20 cellular contexts compared by ENCODE assay signal in genomic region chr1:51345300-51345687, GRCh38. TPM values are rescaled to one million over a fixed set of nuclear protein-coding genes. Genes with fewer than 3 reads are reported as not detected.
DNase-seq lines count a peak whose midpoint lies in the region; ATAC-seq, FAIRE-seq and TF ChIP-seq lines count a peak whose summit lies in the region.
"Had no signal": no experiment of that assay in that cellular context is flagged by ENCODE, and none has a peak within 500 bp of the region (broad histone marks: within the 10 kb centered on the region; RNA-seq: fewer than 3 reads in every experiment).

No MANE protein-coding gene starts in this region.

- TF ChIP-seq CTCF in GM12878 (IDR thresholded peaks at IDR 0.05 in 2 of 3, conservative IDR thresholded peaks at IDR 0.05 in 1 of 3; ENCODE audit: control insufficient read depth in 2 of 3, extremely low read depth in 1 of 3, insufficient read depth in 1 of 3, low read depth in 3 of 3, low read length in 3 of 3), result no peak
- no peak for TF ChIP-seq CTCF in kidney (IDR thresholded peaks at IDR 0.05; ENCODE audit: borderline replicate concordance, extremely low read depth, insufficient read depth)
- TF ChIP-seq CTCF in GM20000 (IDR thresholded peaks at IDR 0.05; ENCODE audit: extremely low read depth, missing control alignments), result no peak

- peaks cover 0 to 5% of the 10 kb centered on the region in 2 experiments; a peak in 3 of 4 replicates for H3K27me3 ChIP-seq in GM12878 (replicated peaks in 1 of 2; ENCODE audit: control insufficient read depth in 2 of 2, insufficient read depth in 2 of 2, low read length in 1 of 2)
- H3K27me3 ChIP-seq in skeletal muscle satellite cell (ENCODE audit: control insufficient read depth, insufficient read depth, low read length), result peaks cover 44% of the 10 kb centered on the region

- ATAC-seq in activated CD8-positive, alpha-beta memory T cell treated with anti-CD3 and anti-CD28 coated beads, Interleukin-2, amount 10 ng/mL, durations not matched to agents 7 days and 5 days, result no peak
- ATAC-seq in GM12878, result no peak

- no peak overlapping the region for H2AFZ ChIP-seq in GM12878 (ENCODE audit: control insufficient read depth, low read depth, low read length)

- RAD21 ChIA-PET in GM12878 (lab: Charles Lee; ENCODE audit: unreplicated experiment), result interaction anchor here (1.4 kb wide), 1 partner anchor 190 kb away, joined by 4 read pairs; no protein-coding TSS in a partner anchor

- POLR2A ChIA-PET in GM12878 (lab: Charles Lee), result no interaction called here

- intact Hi-C loops in GM12878 (cut with micrococcal nuclease; ENCODE audit: unreplicated experiment), result loop anchor here (10.0 kb wide), 1 partner anchor 430 kb away; no protein-coding TSS in a partner anchor
- intact Hi-C loops in kidney (cut with DNase I), result no loop called here

- BruUV-seq in GM12878 (replicated peaks; lab: Mats Ljungman, UMichigan), result no TSS peak

- H3K4me1 ChIP-seq in GM12878 (ENCODE audit: control insufficient read depth, insufficient read depth, low read length) (peaks cover 18% of the 10 kb centered on the region), kidney (ENCODE audit: control insufficient read depth in 1 of 2, insufficient read depth in 1 of 2, low read depth in 1 of 2, low read length in 2 of 2) (peaks cover 0 to 2% of the 10 kb centered on the region in 2 donors), skeletal muscle satellite cell (ENCODE audit: control insufficient read depth, insufficient read depth, low read length) (no peaks in the 10 kb centered on the region)

- SMC1A ChIA-PET in GM12878 (lab: Charles Lee; ENCODE audit: uncharacterized antibody, unreplicated experiment), result no interaction called here

- H3K36me3 ChIP-seq in GM12878 (ENCODE audit: control insufficient read depth in 2 of 2, insufficient read depth in 2 of 2, low read length in 1 of 2) (no peaks in the 10 kb centered on the region), kidney (ENCODE audit: control insufficient read depth in 1 of 2, insufficient read depth in 2 of 2, low read length in 2 of 2) (no peaks in the 10 kb centered on the region), skeletal muscle satellite cell (ENCODE audit: insufficient read depth, low read length) (no peaks in the 10 kb centered on the region)
- H3K36me3 ChIP-seq: BLaER1 treated with 17β-estradiol and CSF1 and Interleukin-3, amounts not matched to agents 10 nM and 100 nM; thoracic aorta; WERI-Rb-1 had no signal

- H3K27me3 Mint-ChIP-seq in activated CD8-positive, alpha-beta memory T cell treated with anti-CD3 and anti-CD28 coated beads, Interleukin-2, amount 10 ng/mL, durations not matched to agents 7 days and 5 days, result peaks cover 43% of the 10 kb centered on the region

- CTCF ChIA-PET in activated CD8-positive, alpha-beta memory T cell treated with anti-CD3 and anti-CD28 coated beads, Interleukin-2, amount 10 ng/mL, durations not matched to agents 7 days and 5 days (lab: Charles Lee), result no interaction called here
- CTCF ChIA-PET in GM12878 (lab: Yijun Ruan, JAX), result interaction anchor here (0.6 to 1.9 kb wide), 3 partner anchors 10 to 190 kb away, joined by 3 to 7 read pairs (median 3); no protein-coding TSS in a partner anchor

- 56% methylated on average over 15 of the region's 15 CpGs for WGBS in GM12878 (ENCODE audit: insufficient coverage, insufficient replicate concordance, low lambda C conversion rate, missing lambda C conversion rate)

- H3K9ac ChIP-seq in GM12878 (ENCODE audit: control insufficient read depth, insufficient read depth, low read length) (no peak overlapping the region), kidney (ENCODE audit: low read length in 2 of 2) (no peak overlapping the region), skeletal muscle satellite cell (ENCODE audit: low read depth, low read length) (no peak overlapping the region)
- H3K9ac ChIP-seq: BLaER1 treated with 17β-estradiol and CSF1 and Interleukin-3, amounts not matched to agents 10 nM and 100 nM; KMS-11 had no signal

- peaks cover 2% of the 10 kb centered on the region for H3K4me1 Mint-ChIP-seq in activated CD8-positive, alpha-beta memory T cell treated with anti-CD3 and anti-CD28 coated beads, Interleukin-2, amount 10 ng/mL, durations not matched to agents 7 days and 5 days
- H3K4me1 Mint-ChIP-seq: brain had no signal

- TF ChIP-seq EP300 in GM12878 (IDR thresholded peaks at IDR 0.05; ENCODE audit: borderline replicate concordance in 1 of 2, control insufficient read depth in 1 of 2, low read depth in 2 of 2, low read length in 2 of 2), result no peak

- no peak overlapping the region for H3K4me3 Mint-ChIP-seq in activated CD8-positive, alpha-beta memory T cell treated with anti-CD3 and anti-CD28 coated beads, Interleukin-2, amount 10 ng/mL, durations not matched to agents 7 days and 5 days
- H3K4me3 Mint-ChIP-seq: activated CD8-positive, alpha-beta T cell treated with anti-CD3 and anti-CD28 coated beads for 36 hours; activated naive CD8-positive, alpha-beta T cell treated with anti-CD3 and anti-CD28 coated beads, Interleukin-2, amount 10 ng/mL, durations not matched to agents 7 days and 5 days; brain; T-helper 1 cell treated with Interleukin-12 subunit alpha and Interleukin-12 subunit beta and Interleukin-4 antibody, amounts not matched to agents 30 μg/mL and 1 μg/mL, for 36 hours had no signal

- H3K9me3 ChIP-seq in GM12878 (replicated peaks; ENCODE audit: control insufficient read depth, insufficient read depth, low read length), result no peaks in the 10 kb centered on the region
- H3K9me3 ChIP-seq in kidney (ENCODE audit: control insufficient read depth in 1 of 2, low read length in 2 of 2), result no peaks in the 10 kb centered on the region
- H3K9me3 ChIP-seq in skeletal muscle satellite cell (replicated peaks; ENCODE audit: low read length), result no peaks in the 10 kb centered on the region
- H3K9me3 ChIP-seq: BLaER1 treated with 17β-estradiol and CSF1 and Interleukin-3, amounts not matched to agents 10 nM and 100 nM; thoracic aorta had no signal

- H3K27ac Mint-ChIP-seq in activated CD8-positive, alpha-beta memory T cell treated with anti-CD3 and anti-CD28 coated beads, Interleukin-2, amount 10 ng/mL, durations not matched to agents 7 days and 5 days, result no peak overlapping the region
- H3K27ac Mint-ChIP-seq: activated CD8-positive, alpha-beta T cell treated with anti-CD3 and anti-CD28 coated beads for 36 hours; activated naive CD8-positive, alpha-beta T cell treated with anti-CD3 and anti-CD28 coated beads, Interleukin-2, amount 10 ng/mL, durations not matched to agents 7 days and 5 days; brain; T-helper 1 cell treated with Interleukin-12 subunit alpha and Interleukin-12 subunit beta and Interleukin-4 antibody, amounts not matched to agents 30 μg/mL and 1 μg/mL, for 36 hours had no signal

- H3K4me3 ChIP-seq in GM12878 (no peak overlapping the region), kidney (ENCODE audit: low read length in 2 of 2) (no peak overlapping the region), skeletal muscle satellite cell (ENCODE audit: low read length) (no peak overlapping the region)
- H3K4me3 ChIP-seq: BLaER1 treated with 17β-estradiol and CSF1 and Interleukin-3, amounts not matched to agents 10 nM and 100 nM had no signal

- no peaks in the 10 kb centered on the region for H3K36me3 Mint-ChIP-seq in activated CD8-positive, alpha-beta memory T cell treated with anti-CD3 and anti-CD28 coated beads, Interleukin-2, amount 10 ng/mL, durations not matched to agents 7 days and 5 days
- H3K36me3 Mint-ChIP-seq: activated naive CD8-positive, alpha-beta T cell treated with anti-CD3 and anti-CD28 coated beads, Interleukin-2, amount 10 ng/mL, durations not matched to agents 7 days and 5 days; brain had no signal

- H3K4me2 ChIP-seq in GM12878 (ENCODE audit: control insufficient read depth, insufficient read depth), result peak overlapping the region; percentile 53; the same call in 1 of the 2 replicates
- H3K4me2 ChIP-seq in skeletal muscle satellite cell (ENCODE audit: low read length), result peak overlapping the region; percentile 60
- H3K4me2 ChIP-seq: BLaER1 treated with 17β-estradiol and CSF1 and Interleukin-3, amounts not matched to agents 10 nM and 100 nM; KMS-11 had no signal

- TF ChIP-seq RAD21 in GM12878 (IDR thresholded peaks at IDR 0.05; ENCODE audit: insufficient read depth, low read depth, low read length), result no peak

- FAIRE-seq in GM12878 (lab: Jason Lieb, UNC) (no peak), kidney (lab: Jason Lieb, UNC) (no peak)
- FAIRE-seq: A204.1 had no signal

- H3K27ac ChIP-seq in GM12878 (ENCODE audit: control insufficient read depth, insufficient read depth), result no peak overlapping the region
- no peak overlapping the region for H3K27ac ChIP-seq in kidney (ENCODE audit: low read depth in 2 of 2, low read length in 2 of 2)
- H3K27ac ChIP-seq: BLaER1 treated with 17β-estradiol and CSF1 and Interleukin-3, amounts not matched to agents 10 nM and 100 nM; coronary artery; KMS-11; thoracic aorta; WERI-Rb-1 had no signal

- H3K9me3 Mint-ChIP-seq in activated CD8-positive, alpha-beta memory T cell treated with anti-CD3 and anti-CD28 coated beads, Interleukin-2, amount 10 ng/mL, durations not matched to agents 7 days and 5 days (ENCODE audit: low read depth), result no peaks in the 10 kb centered on the region
- H3K9me3 Mint-ChIP-seq: activated CD8-positive, alpha-beta T cell treated with anti-CD3 and anti-CD28 coated beads for 36 hours; activated naive CD8-positive, alpha-beta T cell treated with anti-CD3 and anti-CD28 coated beads, Interleukin-2, amount 10 ng/mL, durations not matched to agents 7 days and 5 days; T-helper 1 cell treated with Interleukin-12 subunit alpha and Interleukin-12 subunit beta and Interleukin-4 antibody, amounts not matched to agents 30 μg/mL and 1 μg/mL, for 36 hours had no signal

- TF ChIP-seq POLR2A in GM12878 (IDR thresholded peaks at IDR 0.05; ENCODE audit: low read depth, low read length), result no peak

- no peaks in the 10 kb centered on the region for H3K79me2 ChIP-seq in GM12878 (ENCODE audit: control insufficient read depth, insufficient read depth, low read length)

- DNase-seq in activated CD8-positive, alpha-beta memory T cell treated with anti-CD3 and anti-CD28 coated beads, Interleukin-2, amount 50 U/mL, for 48 hours, result peak; percentile 44
- DNase-seq in activated CD8-positive, alpha-beta memory T cell treated with anti-CD3 and anti-CD28 coated beads, Interleukin-2, amount 10 ng/mL, durations not matched to agents 7 days and 5 days, result no peak
- DNase-seq in GM12878 (ENCODE audit: low read depth, low spot score) (no peak), kidney (peak; percentile 66), GM20000 (ENCODE audit: low spot score) (no peak), hippocampal formation (lab: John Stamatoyannopoulos, UW) (no peak)
- DNase-seq in activated naive CD4-positive, alpha-beta T cell (lab: John Stamatoyannopoulos, UW), result no peak
- DNase-seq: activated CD8-positive, alpha-beta T cell treated with anti-CD3 and anti-CD28 coated beads for 36 hours; activated naive CD8-positive, alpha-beta T cell treated with anti-CD3 and anti-CD28 coated beads, Interleukin-2, amount 10 ng/mL, durations not matched to agents 7 days and 5 days; NCI-H2029 treated with DMSO at 0.1 percent for 48 hours; SHP77 had no signal

- in situ Hi-C loops in GM12878 (cut with MboI), result no loop called here

- no peaks in the 10 kb centered on the region for H4K20me1 ChIP-seq in GM12878 (ENCODE audit: control insufficient read depth, insufficient read depth)

RNA-seq across cellular contexts. Expression of gene TTC39A, which starts 14.9 kb away (rescaled TPM):
- total RNA-seq in activated CD8-positive, alpha-beta memory T cell treated with anti-CD3 and anti-CD28 coated beads, Interleukin-2, amount 10 ng/mL, durations not matched to agents 7 days and 5 days, result under 1 TPM in 1 of 2 experiments, not detected in 1; 0.33 TPM
- total RNA-seq in GM12878 (2013; cell fraction: nucleolus; rRNA removed), result 2.0 and 2.7 TPM in 2 replicates
- total RNA-seq in GM12878 (2014; rRNA removed), result 0.82 and 1.6 TPM in 2 replicates
- 1.3 and 1.4 TPM in 2 replicates for total RNA-seq in GM12878 (2014; rRNA removed; fragmentation: Illumina TruSeq; extraction: Trizol)
- 1.5 and 3.5 TPM in 2 replicates for total RNA-seq in GM12878 (2021)
- 1.1 TPM for polyA plus RNA-seq in GM12878 (2011; ENCODE audit: low read depth)
- polyA plus RNA-seq in GM12878 (2011; rRNA removed), result 0.19 and 0.50 TPM in 2 replicates
- 0.10 and 0.15 TPM in 2 replicates for polyA plus RNA-seq in GM12878 (2011; cell fraction: cytosol; rRNA removed)
- 0.18 and 0.48 TPM in 2 replicates for polyA plus RNA-seq in GM12878 (2011; cell fraction: nucleus; rRNA removed)
- polyA plus RNA-seq in GM12878 (2012), result 0.22 and 1.00 TPM in 2 replicates
- 1.2 and 1.5 TPM in 2 replicates for polyA plus RNA-seq in GM12878 (2014; fragmentation: Illumina TruSeq; extraction: Trizol)
- 1 to 10 TPM in 1 of 2 experiments, under 1 TPM in 1; 0.75 to 1.1 TPM for polyA plus RNA-seq in GM12878 (2014; fragmentation: Nextera tagmentation; extraction: Ambion mirVana)
- polyA plus RNA-seq in GM12878 (2014; rRNA removed), result 1.5 and 3.0 TPM in 2 replicates
- under 1 TPM; 0.18 to 0.94 TPM for polyA plus RNA-seq in GM12878 (2016; fragmentation: Nextera tagmentation; extraction: Ambion mirVana)
- 0.10 and 0.15 TPM in 2 replicates for polyA minus RNA-seq in GM12878 (2011; rRNA and poly(A)+ RNA removed)
- polyA minus RNA-seq in GM12878 (2011; cell fraction: cytosol; rRNA and poly(A)+ RNA removed), result not detected in 2 replicates
- under 0.01 and 0.10 TPM in 2 replicates for polyA minus RNA-seq in GM12878 (2011; cell fraction: nucleus; rRNA and poly(A)+ RNA removed)
- total RNA-seq in kidney, result 70.1 TPM
- polyA plus RNA-seq in kidney (ENCODE audit: insufficient read depth, low read depth, low replicate concordance), result 31.4 TPM
- total RNA-seq in skeletal muscle satellite cell (2012; rRNA removed), result 0.22 and 1.5 TPM in 2 replicates
- total RNA-seq: activated naive CD8-positive, alpha-beta T cell treated with anti-CD3 and anti-CD28 coated beads, Interleukin-2, amount 10 ng/mL, durations not matched to agents 7 days and 5 days had no signal

Comparison
In these comparisons a context has a peak if more than half of its experiments do, and no peak if none do; other contexts are left out.
1. DNase-seq: peak in activated CD8-positive, alpha-beta memory T cell treated with anti-CD3 and anti-CD28 coated beads, Interleukin-2, amount 50 U/mL, for 48 hours (single experiment) and kidney (single experiment); none in activated CD8-positive, alpha-beta memory T cell treated with anti-CD3 and anti-CD28 coated beads, Interleukin-2, amount 10 ng/mL, durations not matched to agents 7 days and 5 days (single experiment), GM12878 (single experiment), GM20000 (single experiment), activated naive CD4-positive, alpha-beta T cell (0 of 4) and hippocampal formation (0 of 2).
2. RNA of gene TTC39A, which starts 14.9 kb away (total RNA-seq): 70.1 TPM in kidney (single experiment); 0.82 to 3.5 TPM in GM12878 and 0.33 TPM in activated CD8-positive, alpha-beta memory T cell treated with anti-CD3 and anti-CD28 coated beads, Interleukin-2, amount 10 ng/mL, durations not matched to agents 7 days and 5 days; every median in the first group is over 10 times any median in the second.